Comparison of ENCODE assay signal across 8 cellular contexts in genomic region chr3:51498871-51499790, GRCh38. TPM values are rescaled to one million over a fixed set of nuclear protein-coding genes. Genes with fewer than 3 reads are reported as not detected.
DNase-seq lines count a peak whose midpoint lies in the region; ATAC-seq and TF ChIP-seq lines count a peak whose summit lies in the region.

No MANE protein-coding gene starts in this region.

- H3F3A ChIP-seq in PC-9 (ENCODE audit: insufficient read depth, low read depth), result peaks cover 15% of the 10 kb centered on the region; the same call in 1 of the 2 replicates

- BruUV-seq in PC-9 (replicated peaks; lab: Mats Ljungman, UMichigan), result TSS peak; percentile 32

- TF ChIP-seq EP300 in Ishikawa (IDR thresholded peaks at IDR 0.05; ENCODE audit: borderline replicate concordance) (no peak), esophagus muscularis mucosa (IDR thresholded peaks at IDR 0.05) (no peak)

- H3K4me3 ChIP-seq in PC-9 (peak overlapping the region; percentile 61), esophagus muscularis mucosa (peak overlapping the region; percentile 74 to 98 (median 95)), muscle layer of colon (ENCODE audit: low read depth in 1 of 2, low read length in 2 of 2) (peak overlapping the region; percentile 71)

- TF ChIP-seq CTCF in PC-9 (conservative IDR thresholded peaks at IDR 0.05), result no peak
- no peak for TF ChIP-seq CTCF in esophagus muscularis mucosa (IDR thresholded peaks at IDR 0.05)

- H4K20me1 ChIP-seq in PC-9 (ENCODE audit: insufficient read depth), result peaks cover 33% of the 10 kb centered on the region

- CTCF ChIA-PET in PC-9 (lab: Charles Lee), result interaction anchor here (0.6 to 4.1 kb wide), 6 partner anchors 39 to 444 kb away, joined by 3 to 34 read pairs (median 4); partner anchors contain the start of genes MANF and TEX264

- no peaks in the 10 kb centered on the region for H3K36me3 ChIP-seq in PC-9 (ENCODE audit: low read depth)
- H3K36me3 ChIP-seq in esophagus muscularis mucosa, result peaks cover 0 to 26% (median 9%) of the 10 kb centered on the region in 4 donors
- no peaks in the 10 kb centered on the region for H3K36me3 ChIP-seq in muscle layer of colon (ENCODE audit: insufficient read depth, low read length)

- H3K4me1 ChIP-seq in PC-9 (replicated peaks; ENCODE audit: insufficient read depth), result no peaks in the 10 kb centered on the region; the same call in 1 of the 2 replicates
- H3K4me1 ChIP-seq in esophagus muscularis mucosa, result peaks cover 8 to 30% (median 18%) of the 10 kb centered on the region in 4 donors
- H3K4me1 ChIP-seq in muscle layer of colon (ENCODE audit: insufficient read depth, low read length), result peaks cover 5% of the 10 kb centered on the region

- WGBS in esophagus muscularis mucosa, result 1% methylated on average over 39 of the region's 49 CpGs

- no peak for TF ChIP-seq RAD21 in Ishikawa (IDR thresholded peaks at IDR 0.05; ENCODE audit: low read depth)

- no peaks in the 10 kb centered on the region for H3K27me3 ChIP-seq in PC-9 (ENCODE audit: insufficient read depth, low read depth)
- no peaks in the 10 kb centered on the region for H3K27me3 ChIP-seq in esophagus muscularis mucosa
- H3K27me3 ChIP-seq in muscle layer of colon (ENCODE audit: control insufficient read depth in 1 of 2, insufficient read depth in 2 of 2, low read length in 2 of 2), result no peaks in the 10 kb centered on the region

- H3K9ac ChIP-seq in muscle layer of colon (ENCODE audit: low read length), result peak overlapping the region; percentile 45

- TF ChIP-seq POLR2A in esophagus muscularis mucosa (IDR thresholded peaks at IDR 0.05; ENCODE audit: low read depth), result peak; percentile 60

- peak overlapping the region; percentile 78 for H3K27ac ChIP-seq in PC-9
- peak overlapping the region; percentile 99 to 100 (median 100) for H3K27ac ChIP-seq in esophagus muscularis mucosa (replicated peaks in 1 of 4)
- H3K27ac ChIP-seq in muscle layer of colon (ENCODE audit: low read depth, low read length), result peak overlapping the region; percentile 96

- intact Hi-C loops in PC-9 (cut with micrococcal nuclease; ENCODE audit: unreplicated experiment), result loop anchor here (5.0 kb wide), 1 partner anchor 882 kb away; the partner anchor contains the start of gene MAPKAPK3
- intact Hi-C loops in esophagus muscularis mucosa (cut with DNase I), result loop anchor here (5.0 kb wide), 1 partner anchor 107 kb away; the partner anchor contains the start of gene RBM15B

- H3K9me2 ChIP-seq in PC-9 (ENCODE audit: insufficient read depth), result no peaks in the 10 kb centered on the region

- peak overlapping the region; percentile 93 for H3K4me2 ChIP-seq in PC-9

- H2AFZ ChIP-seq in PC-9, result 0 out of 2 replicates have a peak overlapping the region, but pooled peaks have one; percentile 59

- peak; percentile 64 for ATAC-seq in GM21619 (IDR thresholded peaks at IDR 0.05; ENCODE audit: unreplicated experiment)

- DNase-seq in DMS114 treated with DMSO at 0.1 percent for 48 hours (lab: John Stamatoyannopoulos, UW; ENCODE audit: unreplicated experiment) (peak; percentile 95), PC-9 (peak; percentile 83 to 95), esophagus muscularis mucosa (ENCODE audit: extremely low spot score) (peak; percentile 97)
- peak; percentile 93 to 94 for DNase-seq in activated T-cell treated with anti-CD3 and anti-CD28 coated beads, Interleukin-2, amount 50 U/mL, for 48 hours
- DNase-seq in stimulated activated CD8-positive, alpha-beta memory T cell treated with anti-CD3 and anti-CD28 coated beads, Interleukin-7, amount 100 ng/mL, for 1 hour (ENCODE audit: low read depth in 2 of 2), result peak; percentile 55 to 61

- H3K9me3 ChIP-seq in PC-9 (ENCODE audit: insufficient read depth, low read depth) (no peaks in the 10 kb centered on the region), esophagus muscularis mucosa (no peaks in the 10 kb centered on the region), muscle layer of colon (ENCODE audit: low read length) (no peaks in the 10 kb centered on the region)

- peaks cover 41% of the 10 kb centered on the region for H3K79me2 ChIP-seq in PC-9 (ENCODE audit: low read depth)

- POLR2A ChIA-PET in PC-9 (lab: Charles Lee; ENCODE audit: unreplicated experiment), result interaction anchor here (0.5 to 1.5 kb wide), 15 partner anchors 37 to 1398 kb away, joined by 3 to 15 read pairs (median 6); partner anchors contain the start of gene HEMK1

TF ChIP-seq in Ishikawa, 13 proteins besides CTCF, POLR2A, EP300 and RAD21:
- TF ChIP-seq CEBPB (IDR thresholded peaks at IDR 0.05) (no peak), TAF1 (IDR thresholded peaks at IDR 0.05; ENCODE audit: low read depth) (peak; percentile 38), REST (IDR thresholded peaks at IDR 0.05; ENCODE audit: low read depth) (no peak), ZBTB7A (IDR thresholded peaks at IDR 0.05; ENCODE audit: low read depth) (no peak), USF1 (IDR thresholded peaks at IDR 0.05) (peak; percentile 54), EGR1 (IDR thresholded peaks at IDR 0.05) (peak; percentile 38), YY1 (IDR thresholded peaks at IDR 0.05; ENCODE audit: low read depth) (0 out of 2 replicates have a peak, but pooled peaks have one; percentile 52), NFIC (IDR thresholded peaks at IDR 0.05) (peak; percentile 38; the same call in 1 of the 2 replicates), CREB1 (IDR thresholded peaks at IDR 0.05; ENCODE audit: low read depth) (peak; percentile 44; the same call in 1 of the 2 replicates)
- TF ChIP-seq, protein P1, sequence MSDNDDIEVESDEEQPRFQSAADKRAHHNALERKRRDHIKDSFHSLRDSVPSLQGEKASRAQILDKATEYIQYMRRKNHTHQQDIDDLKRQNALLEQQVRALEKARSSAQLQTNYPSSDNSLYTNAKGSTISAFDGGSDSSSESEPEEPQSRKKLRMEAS (IDR thresholded peaks at IDR 0.05), result peak; percentile 62; the same call in 1 of the 2 replicates

RNA-seq across cellular contexts. Expression of gene DCAF1, which starts 0.7 kb away (rescaled TPM):
- total RNA-seq in PC-9 (2021) (19.8 and 28.2 TPM in 2 replicates), esophagus muscularis mucosa (10 to 100 TPM; 18.3 to 24.7 (median 21.8) TPM)

RNA-seq across cellular contexts. Expression of gene RAD54L2, which starts 39.4 kb away (rescaled TPM):
- total RNA-seq in PC-9 (2021) (19.2 and 22.6 TPM in 2 replicates), esophagus muscularis mucosa (10 to 100 TPM; 18.2 to 25.3 (median 23.8) TPM)

Comparison
In these comparisons a context has a peak if more than half of its experiments do, and no peak if none do; other contexts are left out.
1. Peak in every context shown above with its lines: DNase-seq, ATAC-seq, H3K4me3 ChIP-seq and H3K27ac ChIP-seq.